28 cellular contexts compared by ENCODE assay signal in genomic region chr1:218475699-218476098, GRCh38.
A peak's percentile ranks its signal among the peaks of the same experiment; 100 is the strongest.
DNase-seq lines count a peak whose midpoint lies in the region; FAIRE-seq and TF ChIP-seq lines count a peak whose summit lies in the region.
"Had no signal": no experiment of that assay in that cellular context is flagged by ENCODE, and none has a peak within 500 bp of the region (broad histone marks: within the 10 kb centered on the region; RNA-seq: fewer than 3 reads in every experiment).

No MANE protein-coding gene starts in this region.

- H3K27ac ChIP-seq in SK-N-SH (ENCODE audit: low read depth in 2 of 2, low read length in 1 of 2) (peak overlapping the region; percentile 87 to 97), keratinocyte (ENCODE audit: control insufficient read depth, insufficient read depth, low read length) (peak overlapping the region; percentile 29), rectal smooth muscle tissue (ENCODE audit: low read depth, low read length) (peak overlapping the region; percentile 35)
- H3K27ac ChIP-seq: body of pancreas, skin epidermis, tibial nerve, WERI-Rb-1 had no signal

- H3K9me3 ChIP-seq in SK-N-SH (no peaks in the 10 kb centered on the region), keratinocyte (ENCODE audit: control insufficient read depth, low read depth, low read length) (no peaks in the 10 kb centered on the region)
- H3K9me3 ChIP-seq: body of pancreas, heart left ventricle, prostate gland, tibial nerve had no signal

- dilution Hi-C loops in keratinocyte (cut with MboI; ENCODE audit: extremely low pct_ligation_motif_present, low sequenced_read_pairs), result no loop called here

- no peaks in the 10 kb centered on the region for H3K9me1 ChIP-seq in keratinocyte (ENCODE audit: control insufficient read depth, extremely low read depth, insufficient read depth, low read length)

- H3K36me3 Mint-ChIP-seq in Calu3 (ENCODE audit: insufficient read depth, unreplicated experiment), result peaks cover 6% of the 10 kb centered on the region
- H3K36me3 Mint-ChIP-seq: CD8-positive, alpha-beta T cell; IgD-negative memory B cell had no signal

- no peak overlapping the region for H3K4me3 Mint-ChIP-seq in Calu3 (ENCODE audit: low read depth, unreplicated experiment)
- H3K4me3 Mint-ChIP-seq: activated CD4-positive, alpha-beta T cell treated with anti-CD3 and anti-CD28 coated beads, Interleukin-2, amount 10 ng/mL, durations not matched to agents 7 days and 5 days; activated T-cell treated with anti-CD3 and anti-CD28 coated beads, Interleukin-2, amount 50 U/mL, for 24 hours; B cell; CD8-positive, alpha-beta T cell; IgD-negative memory B cell; stimulated activated naive CD8-positive, alpha-beta T cell treated with anti-CD3 and anti-CD28 coated beads, Interleukin-15, amount 100 ng/mL, for 72 hours had no signal

- H3K4me1 ChIP-seq in SK-N-SH (ENCODE audit: control insufficient read depth in 1 of 2, insufficient read depth in 2 of 2, low read depth in 1 of 2, low read length in 1 of 2) (peaks cover 27 to 41% of the 10 kb centered on the region in 2 experiments), keratinocyte (ENCODE audit: control insufficient read depth, extremely low read depth, insufficient read depth, low read length) (peaks cover 47% of the 10 kb centered on the region), rectal smooth muscle tissue (ENCODE audit: control insufficient read depth, insufficient read depth, low read length) (peaks cover 10% of the 10 kb centered on the region)
- H3K4me1 ChIP-seq: prostate gland had no signal

- POLR2A ChIA-PET in SK-N-SH (lab: Yijun Ruan, JAX), result no interaction called here

- peaks cover 57% of the 10 kb centered on the region for H3K4me1 Mint-ChIP-seq in Calu3 (ENCODE audit: low read depth, unreplicated experiment)
- H3K4me1 Mint-ChIP-seq: activated CD4-positive, alpha-beta T cell treated with anti-CD3 and anti-CD28 coated beads, Interleukin-2, amount 10 ng/mL, durations not matched to agents 7 days and 5 days had no signal

- TF ChIP-seq CTCF in Calu3 (IDR thresholded peaks at IDR 0.05; ENCODE audit: unreplicated experiment) (no peak), SK-N-SH (IDR thresholded peaks at IDR 0.05) (no peak), keratinocyte (optimal IDR thresholded peaks at IDR 0.05 in 1 of 3, IDR thresholded peaks at IDR 0.05 in 1 of 3, conservative IDR thresholded peaks at IDR 0.05 in 1 of 3; ENCODE audit: extremely low read depth in 1 of 3, insufficient read depth in 2 of 3, low read length in 3 of 3) (no peak)

- H3K4me2 ChIP-seq in SK-N-SH, result 0 out of 2 replicates have a peak overlapping the region, but pooled peaks have one; percentile 20
- no peak overlapping the region for H3K4me2 ChIP-seq in keratinocyte (ENCODE audit: control insufficient read depth, extremely low read depth, insufficient read depth, low read depth, low read length)

- no peaks in the 10 kb centered on the region for H4K20me1 ChIP-seq in SK-N-SH (ENCODE audit: insufficient read depth)
- H4K20me1 ChIP-seq in keratinocyte (ENCODE audit: control insufficient read depth, extremely low read depth, insufficient read depth, low read length), result no peaks in the 10 kb centered on the region

- no peak for TF ChIP-seq EP300 in SK-N-SH (IDR thresholded peaks at IDR 0.05; ENCODE audit: borderline replicate concordance in 1 of 2, low read depth in 1 of 2, low read length in 1 of 2)

- H2AFZ ChIP-seq in SK-N-SH (ENCODE audit: low read depth) (0 out of 2 replicates have a peak overlapping the region, but pooled peaks have one; percentile 8), keratinocyte (ENCODE audit: control insufficient read depth, low read length) (no peak overlapping the region)

- peak overlapping the region; percentile 56 for H3K9ac ChIP-seq in SK-N-SH
- no peak overlapping the region for H3K9ac ChIP-seq in keratinocyte (ENCODE audit: control insufficient read depth, extremely low read depth, insufficient read depth, low read length)
- no peak overlapping the region for H3K9ac ChIP-seq in rectal smooth muscle tissue (ENCODE audit: low read length)

- H3K27me3 ChIP-seq in SK-N-SH (ENCODE audit: insufficient read depth) (no peaks in the 10 kb centered on the region), keratinocyte (ENCODE audit: control insufficient read depth, extremely low read depth, insufficient read depth, low read length) (no peaks in the 10 kb centered on the region), rectal smooth muscle tissue (ENCODE audit: control insufficient read depth, insufficient read depth, low read length) (no peaks in the 10 kb centered on the region)
- H3K27me3 ChIP-seq: body of pancreas, heart left ventricle, tibial nerve had no signal

- WGBS in SK-N-SH (ENCODE audit: low lambda C conversion rate), result 89% methylated on average over 1 of the region's 1 CpG

- intact Hi-C loops in Calu3 (cut with micrococcal nuclease; ENCODE audit: unreplicated experiment), result no loop called here
- intact Hi-C loops in posterior cingulate gyrus (cut with DNase I), result no loop called here

- H3K4me3 ChIP-seq in SK-N-SH (ENCODE audit: low read depth in 2 of 2, low read length in 1 of 2), result no peak overlapping the region
- H3K4me3 ChIP-seq in keratinocyte (ENCODE audit: control insufficient read depth in 2 of 3, extremely low read depth in 1 of 3, insufficient read depth in 2 of 3, low read depth in 1 of 3, low read length in 3 of 3), result no peak overlapping the region
- H3K4me3 ChIP-seq in rectal smooth muscle tissue (ENCODE audit: low read length), result no peak overlapping the region
- H3K4me3 ChIP-seq: body of pancreas, heart left ventricle, lung, prostate gland, skin epidermis, tibial nerve had no signal

- no peak for FAIRE-seq in keratinocyte (lab: Jason Lieb, UNC)

- H3K36me3 ChIP-seq in SK-N-SH (replicated peaks in 1 of 2; ENCODE audit: control insufficient read depth in 1 of 2, insufficient read depth in 2 of 2, low read length in 1 of 2) (no peaks in the 10 kb centered on the region), keratinocyte (ENCODE audit: control insufficient read depth in 2 of 2, extremely low read depth in 1 of 2, insufficient read depth in 2 of 2, low read length in 2 of 2) (no peaks in the 10 kb centered on the region), rectal smooth muscle tissue (ENCODE audit: control insufficient read depth, insufficient read depth, low read length) (no peaks in the 10 kb centered on the region)
- H3K36me3 ChIP-seq: heart left ventricle, prostate gland, tibial nerve, WERI-Rb-1 had no signal

- H3K27me3 Mint-ChIP-seq in Calu3 (ENCODE audit: unreplicated experiment), result no peaks in the 10 kb centered on the region
- H3K27me3 Mint-ChIP-seq: activated CD4-positive, alpha-beta T cell treated with anti-CD3 and anti-CD28 coated beads, Interleukin-2, amount 10 ng/mL, durations not matched to agents 7 days and 5 days; activated T-cell treated with anti-CD3 and anti-CD28 coated beads, Interleukin-2, amount 50 U/mL, for 24 hours; B cell had no signal

- peak overlapping the region; percentile 13 for H3K27ac Mint-ChIP-seq in Calu3 (ENCODE audit: unreplicated experiment)
- H3K27ac Mint-ChIP-seq: activated CD4-positive, alpha-beta T cell treated with anti-CD3 and anti-CD28 coated beads, Interleukin-2, amount 10 ng/mL, durations not matched to agents 7 days and 5 days; activated T-cell treated with anti-CD3 and anti-CD28 coated beads, Interleukin-2, amount 50 U/mL, for 24 hours; B cell; CD8-positive, alpha-beta T cell; IgD-negative memory B cell; stimulated activated naive CD8-positive, alpha-beta T cell treated with anti-CD3 and anti-CD28 coated beads, Interleukin-15, amount 100 ng/mL, for 72 hours had no signal

- H3K9me3 Mint-ChIP-seq in Calu3 (ENCODE audit: low read depth, unreplicated experiment), result peaks cover 5% of the 10 kb centered on the region
- H3K9me3 Mint-ChIP-seq: activated CD4-positive, alpha-beta T cell treated with anti-CD3 and anti-CD28 coated beads, Interleukin-2, amount 10 ng/mL, durations not matched to agents 7 days and 5 days; activated T-cell treated with anti-CD3 and anti-CD28 coated beads, Interleukin-2, amount 50 U/mL, for 24 hours; CD8-positive, alpha-beta T cell; stimulated activated naive CD8-positive, alpha-beta T cell treated with anti-CD3 and anti-CD28 coated beads, Interleukin-15, amount 100 ng/mL, for 72 hours had no signal

- no peaks in the 10 kb centered on the region for H3K9me2 ChIP-seq in SK-N-SH

- CTCF ChIA-PET in Calu3 (lab: Charles Lee), result no interaction called here
- CTCF ChIA-PET in SK-N-SH (lab: Yijun Ruan, JAX), result interaction anchor here (1.5 kb wide), 1 partner anchor 15 kb away, joined by 3 read pairs; no protein-coding TSS in a partner anchor

- H3F3A ChIP-seq in SK-N-SH (replicated peaks; ENCODE audit: insufficient read depth), result peaks cover 25% of the 10 kb centered on the region

- H3K79me2 ChIP-seq in SK-N-SH (ENCODE audit: insufficient read depth), result no peaks in the 10 kb centered on the region
- H3K79me2 ChIP-seq in keratinocyte (ENCODE audit: control insufficient read depth, insufficient read depth, low read length), result no peaks in the 10 kb centered on the region

- BruUV-seq in Calu3 (replicated peaks; lab: Mats Ljungman, UMichigan), result no TSS peak

- TF ChIP-seq RAD21 in SK-N-SH (IDR thresholded peaks at IDR 0.05; ENCODE audit: low read length), result no peak

- DNase-seq in Calu3, result no peak
- no peak for DNase-seq in SK-N-SH
- no peak for DNase-seq in keratinocyte (ENCODE audit: low read depth, low spot score)
- no peak for DNase-seq in NCI-H345 treated with DMSO at 0.1 percent for 48 hours (lab: John Stamatoyannopoulos, UW; ENCODE audit: unreplicated experiment)
- DNase-seq in LoVo (ENCODE audit: low spot score), result no peak
- DNase-seq in posterior cingulate gyrus, result no peak
- no peak for DNase-seq in effector CD8-positive, alpha-beta T cell (lab: John Stamatoyannopoulos, UW)
- DNase-seq: activated CD4-positive, alpha-beta T cell treated with anti-CD3 and anti-CD28 coated beads, Interleukin-2, amount 10 ng/mL, durations not matched to agents 7 days and 5 days; activated T-cell treated with anti-CD3 and anti-CD28 coated beads, Interleukin-2, amount 50 U/mL, for 24 hours; body of pancreas; CD8-positive, alpha-beta T cell; effector CD4-positive, alpha-beta T cell; heart left ventricle; NCI-H1105; NCI-H2029 treated with DMSO at 0.1 percent for 48 hours; NCI-H2227 treated with DMSO at 0.1 percent for 48 hours; stimulated activated CD4-positive, alpha-beta T cell treated with anti-CD3 and anti-CD28 coated beads, Interleukin-1b, Interleukin-23, amount 100 ng/mL, for 48 hours; stimulated activated CD8-positive, alpha-beta memory T cell treated with anti-CD3 and anti-CD28 coated beads, Interleukin-4, amount 100 ng/mL, for 48 hours; stimulated activated naive CD8-positive, alpha-beta T cell treated with anti-CD3 and anti-CD28 coated beads, Interleukin-15, amount 100 ng/mL, for 72 hours; T1000; WERI-Rb-1 had no signal

TF ChIP-seq in SK-N-SH, 30 proteins besides CTCF, POLR2A, EP300 and RAD21:
- TF ChIP-seq TEAD4 (IDR thresholded peaks at IDR 0.05; ENCODE audit: borderline replicate concordance, insufficient read depth), result no peak
TF ChIP-seq in SK-N-SH: peak in this region for 0.

Comparison
In these comparisons a context has a peak if more than half of its experiments do, and no peak if none do; other contexts are left out.
1. H3K27ac ChIP-seq: peak in every context shown above with its lines; median percentile 92 in SK-N-SH; 35 in rectal smooth muscle tissue; 29 in keratinocyte.